ENCODE assay signal across 1 cellular context in genomic region chr1:46526689-46527291, GRCh38.
TF ChIP-seq lines count a peak whose summit lies in the region.

No MANE protein-coding gene starts in this region.

TF ChIP-seq in WTC11, 78 proteins besides CTCF, POLR2A, EP300 and RAD21 (continued from another document):
- TF ChIP-seq ARID4B (CRISPR knock-in tag; IDR thresholded peaks at IDR 0.05; ENCODE audit: borderline replicate concordance) (no peak), TP53 (CRISPR knock-in tag; IDR thresholded peaks at IDR 0.05) (no peak), ERG (CRISPR knock-in tag; IDR thresholded peaks at IDR 0.05) (no peak), MXD4 (CRISPR knock-in tag; IDR thresholded peaks at IDR 0.05; ENCODE audit: borderline replicate concordance) (no peak), CBFB (CRISPR knock-in tag; IDR thresholded peaks at IDR 0.05; ENCODE audit: low read depth) (no peak)
